8 cellular contexts compared by ENCODE assay signal in genomic region chr1:42931108-42931539, GRCh38. TPM values are rescaled to one million over a fixed set of nuclear protein-coding genes. Genes with fewer than 3 reads are reported as not detected.
DNase-seq lines count a peak whose midpoint lies in the region; ATAC-seq and TF ChIP-seq lines count a peak whose summit lies in the region.

No MANE protein-coding gene starts in this region.

- peak overlapping the region; percentile 92 to 98 (median 96) for H3K27ac Mint-ChIP-seq in CD4-positive, alpha-beta memory T cell
- peak overlapping the region; percentile 79 to 94 (median 93); a peak in 6 of 7 replicates for H3K27ac Mint-ChIP-seq in H9
- peak overlapping the region; percentile 96 for H3K27ac Mint-ChIP-seq in activated naive CD4-positive, alpha-beta T cell treated with anti-CD3 and anti-CD28 coated beads, Interleukin-2, amount 50 U/mL, for 24 hours

- no peak overlapping the region for H2BK120ac ChIP-seq in H9 (ENCODE audit: low read depth, low read length, poor library complexity, severe bottlenecking)

- ATAC-seq in heart right ventricle, result peak; percentile 40 to 68 (median 54)

- H4K91ac ChIP-seq in H9 (ENCODE audit: insufficient read length, low read depth, low read length), result no peak overlapping the region

- no peak overlapping the region for H2AK5ac ChIP-seq in H9 (ENCODE audit: insufficient read length, low read length)

- H3K9me3 Mint-ChIP-seq in CD4-positive, alpha-beta memory T cell, result peaks cover 0 to 5% (median 0%) of the 10 kb centered on the region in 8 donors
- H3K9me3 Mint-ChIP-seq in H9, result no peaks in the 10 kb centered on the region
- no peaks in the 10 kb centered on the region for H3K9me3 Mint-ChIP-seq in activated naive CD4-positive, alpha-beta T cell treated with anti-CD3 and anti-CD28 coated beads, Interleukin-2, amount 50 U/mL, for 24 hours

- no peaks in the 10 kb centered on the region for H4K20me1 ChIP-seq in H9 (ENCODE audit: control insufficient read depth, insufficient read depth, insufficient read length)

- intact Hi-C loops in CD4-positive, alpha-beta memory T cell (cut with micrococcal nuclease), result loop anchor here (1.0 kb wide), 4 partner anchors 8 to 142 kb away; partner anchors contain the start of gene SLC2A1
- intact Hi-C loops in heart right ventricle (cut with DNase I), result no loop called here

- H3K36me3 ChIP-seq in CD4-positive, alpha-beta memory T cell (ENCODE audit: insufficient read depth, low read length), result peaks cover 47% of the 10 kb centered on the region
- H3K36me3 ChIP-seq in heart right ventricle, result peaks cover 0 to 47% (median 9%) of the 10 kb centered on the region in 9 donors

- peaks cover 47 to 75% (median 62%) of the 10 kb centered on the region in 4 donors for H3K4me1 Mint-ChIP-seq in CD4-positive, alpha-beta memory T cell
- peaks cover 37 to 54% of the 10 kb centered on the region in 2 experiments for H3K4me1 Mint-ChIP-seq in H9
- peaks cover 65% of the 10 kb centered on the region for H3K4me1 Mint-ChIP-seq in activated naive CD4-positive, alpha-beta T cell treated with anti-CD3 and anti-CD28 coated beads, Interleukin-2, amount 50 U/mL, for 24 hours

- H3K79me1 ChIP-seq in H9 (ENCODE audit: insufficient read depth, low read depth, low read length, poor library complexity, severe bottlenecking), result no peaks in the 10 kb centered on the region

- H3K23me2 ChIP-seq in H9 (ENCODE audit: insufficient read length, low read depth, low read length, poor library complexity, severe bottlenecking), result no peaks in the 10 kb centered on the region

- no peak overlapping the region for H2BK15ac ChIP-seq in H9 (ENCODE audit: low read depth, low read length)

- no peak overlapping the region for H3K18ac ChIP-seq in H9 (ENCODE audit: insufficient read length, low read depth, low read length)

- H3K27me3 Mint-ChIP-seq in CD4-positive, alpha-beta memory T cell, result no peaks in the 10 kb centered on the region
- H3K27me3 Mint-ChIP-seq in H9 (ENCODE audit: low read depth), result no peaks in the 10 kb centered on the region
- H3K27me3 Mint-ChIP-seq in activated naive CD4-positive, alpha-beta T cell treated with anti-CD3 and anti-CD28 coated beads, Interleukin-2, amount 50 U/mL, for 24 hours, result no peaks in the 10 kb centered on the region

- H2BK20ac ChIP-seq in H9 (ENCODE audit: low read depth, low read length, poor library complexity, severe bottlenecking), result no peak overlapping the region

- TF ChIP-seq CTCF in H9 (conservative IDR thresholded peaks at IDR 0.05) (peak; percentile 84), heart right ventricle (IDR thresholded peaks at IDR 0.05) (peak in 8 of 9 donors; percentile 25 to 68 (median 52))

- H3K4me3 ChIP-seq in CD4-positive, alpha-beta memory T cell (ENCODE audit: low read length in 2 of 2), result peak overlapping the region in 1 of 2 donors; percentile 29
- no peak overlapping the region for H3K4me3 ChIP-seq in heart right ventricle

- CTCF ChIA-PET in CD4-positive, alpha-beta memory T cell (lab: Charles Lee; ENCODE audit: partially characterized antibody), result interaction anchor here (0.7 to 2.4 kb wide), 14 partner anchors 8 to 164 kb away, joined by 3 to 20 read pairs (median 4); partner anchors contain the start of genes C1orf50 and P3H1

- no peak overlapping the region for H3K23ac ChIP-seq in H9 (ENCODE audit: insufficient read length, low read depth, low read length)

- no peak overlapping the region for H2BK12ac ChIP-seq in H9 (ENCODE audit: insufficient read length, low read depth, low read length)

- peak overlapping the region; percentile 75 to 92 (median 82) for H3K4me3 Mint-ChIP-seq in CD4-positive, alpha-beta memory T cell
- H3K4me3 Mint-ChIP-seq in H9, result no peak overlapping the region
- H3K4me3 Mint-ChIP-seq in activated naive CD4-positive, alpha-beta T cell treated with anti-CD3 and anti-CD28 coated beads, Interleukin-2, amount 50 U/mL, for 24 hours, result peak overlapping the region; percentile 60

- H3K9me3 ChIP-seq in CD4-positive, alpha-beta memory T cell (ENCODE audit: control insufficient read depth in 1 of 2, low read length in 2 of 2), result no peaks in the 10 kb centered on the region
- H3K9me3 ChIP-seq in H9 (ENCODE audit: control insufficient read depth, low read depth, low read length) (no peaks in the 10 kb centered on the region), heart right ventricle (no peaks in the 10 kb centered on the region)

- H2AFZ ChIP-seq in H9 (ENCODE audit: low read length), result no peak overlapping the region

- DNase-seq in CD4-positive, alpha-beta memory T cell, result peak; percentile 67 to 73 (median 71)
- DNase-seq in H9 (peak; percentile 79), RPMI8226 (peak; percentile 66), heart right ventricle (no peak), superior temporal gyrus (ENCODE audit: extremely low spot score) (no peak)
- DNase-seq in stimulated activated CD4-positive, alpha-beta T cell treated with anti-CD3 and anti-CD28 coated beads, Interleukin-1b, Interleukin-23, amount 100 ng/mL, for 48 hours, result peak; percentile 58
- no peak for DNase-seq in effector CD4-positive, alpha-beta T cell

- no peak overlapping the region for H3K9ac ChIP-seq in H9 (ENCODE audit: extremely low read depth, insufficient read length, low read length)

- no peak overlapping the region for H3K14ac ChIP-seq in H9 (ENCODE audit: insufficient read depth, low read length)

- H3K79me2 ChIP-seq in H9 (ENCODE audit: insufficient read depth, low read length), result peaks cover 3% of the 10 kb centered on the region; the same call in 1 of the 2 replicates

- peaks cover 47 to 68% of the 10 kb centered on the region in 2 donors for H3K36me3 Mint-ChIP-seq in CD4-positive, alpha-beta memory T cell
- peaks cover 68 to 92% (median 83%) of the 10 kb centered on the region in 3 experiments for H3K36me3 Mint-ChIP-seq in H9 (ENCODE audit: insufficient read depth in 1 of 3, low read depth in 3 of 3)
- H3K36me3 Mint-ChIP-seq in activated naive CD4-positive, alpha-beta T cell treated with anti-CD3 and anti-CD28 coated beads, Interleukin-2, amount 50 U/mL, for 24 hours, result peaks cover 12% of the 10 kb centered on the region

- H3K27me3 ChIP-seq in CD4-positive, alpha-beta memory T cell (ENCODE audit: insufficient read depth, low read length), result no peaks in the 10 kb centered on the region
- H3K27me3 ChIP-seq in H9 (ENCODE audit: insufficient read depth, low read length) (no peaks in the 10 kb centered on the region), heart right ventricle (no peaks in the 10 kb centered on the region)

- H3K4ac ChIP-seq in H9 (ENCODE audit: low read depth, low read length), result no peak overlapping the region

- no peak overlapping the region for H3T11ph ChIP-seq in H9 (ENCODE audit: low read length)

- no peak overlapping the region for H4K5ac ChIP-seq in H9 (ENCODE audit: insufficient read length, low read depth, low read length)

- peaks cover 64% of the 10 kb centered on the region for H3K4me1 ChIP-seq in CD4-positive, alpha-beta memory T cell (ENCODE audit: insufficient read depth, low read length)
- no peaks in the 10 kb centered on the region; the same call in 1 of the 2 replicates for H3K4me1 ChIP-seq in H9 (ENCODE audit: insufficient read depth, low read length)
- peaks cover 0 to 61% (median 22%) of the 10 kb centered on the region in 9 donors for H3K4me1 ChIP-seq in heart right ventricle

- H3K4me2 ChIP-seq in H9 (ENCODE audit: insufficient read depth, insufficient read length, low read length), result no peak overlapping the region

- WGBS in H9 (ENCODE audit: extremely low coverage, insufficient read length, low lambda C conversion rate), result no CpG with 5 or more reads among the region's 7 CpGs
- WGBS in heart right ventricle, 2 donors, result 75 to 77% methylated on average over 7 of the region's 7 CpGs

- peak overlapping the region; percentile 53 for H3K27ac ChIP-seq in CD4-positive, alpha-beta memory T cell (ENCODE audit: low read depth, low read length)
- H3K27ac ChIP-seq in H9 (ENCODE audit: insufficient read length, low read depth, low read length) (no peak overlapping the region), heart right ventricle (peak overlapping the region in 3 of 10 donors; percentile 65 to 92 (median 69))

- no peak overlapping the region for H2BK5ac ChIP-seq in H9 (ENCODE audit: insufficient read length, low read length)

- POLR2A ChIA-PET in CD4-positive, alpha-beta memory T cell (lab: Charles Lee; ENCODE audit: partially characterized antibody), result interaction anchor here (0.7 to 20.7 kb wide), 5 partner anchors 8 to 165 kb away, joined by 3 to 555 read pairs (median 14); partner anchors contain the start of genes C1orf50, P3H1 and SLC2A1

- H3K56ac ChIP-seq in H9 (ENCODE audit: insufficient read length, low read depth, low read length), result no peak overlapping the region

- H4K8ac ChIP-seq in H9 (replicated peaks; ENCODE audit: insufficient read length, low read depth, low read length), result no peak overlapping the region

RNA-seq across cellular contexts. Expression of gene SLC2A1, which starts 27.5 kb away (rescaled TPM):
- total RNA-seq in CD4-positive, alpha-beta memory T cell, result 10 to 100 TPM; 57.5 to 58.4 TPM
- 10 to 100 TPM; 22.7 to 29.9 TPM for polyA plus RNA-seq in CD4-positive, alpha-beta memory T cell
- 186 and 187 TPM in 2 replicates for total RNA-seq in H9 (2021)
- 10 to 100 TPM in 9 of 10 donors, 1 to 10 TPM in 1; 8.2 to 63.7 (median 28.9) TPM for total RNA-seq in heart right ventricle
- 10 to 100 TPM in 1 of 2 donors, 1 to 10 TPM in 1; 6.7 to 98.7 TPM for polyA plus RNA-seq in heart right ventricle

Comparison
In these comparisons a context has a peak if more than half of its experiments do, and no peak if none do; other contexts are left out.
1. DNase-seq: peak in CD4-positive, alpha-beta memory T cell (5 of 5), H9 (single experiment), RPMI8226 (single experiment) and stimulated activated CD4-positive, alpha-beta T cell treated with anti-CD3 and anti-CD28 coated beads, Interleukin-1b, Interleukin-23, amount 100 ng/mL, for 48 hours (single experiment); none in heart right ventricle (0 of 2), effector CD4-positive, alpha-beta T cell (single experiment) and superior temporal gyrus (single experiment).
2. H3K4me3 Mint-ChIP-seq: peak in CD4-positive, alpha-beta memory T cell (8 of 8) and activated naive CD4-positive, alpha-beta T cell treated with anti-CD3 and anti-CD28 coated beads, Interleukin-2, amount 50 U/mL, for 24 hours (single experiment); none in H9 (0 of 2).
3. Peak in every context shown above with its lines, with median percentiles within 50 percentile points of each other: H3K27ac Mint-ChIP-seq.